28 cellular contexts compared by ENCODE assay signal in the genomic region with DNA sequence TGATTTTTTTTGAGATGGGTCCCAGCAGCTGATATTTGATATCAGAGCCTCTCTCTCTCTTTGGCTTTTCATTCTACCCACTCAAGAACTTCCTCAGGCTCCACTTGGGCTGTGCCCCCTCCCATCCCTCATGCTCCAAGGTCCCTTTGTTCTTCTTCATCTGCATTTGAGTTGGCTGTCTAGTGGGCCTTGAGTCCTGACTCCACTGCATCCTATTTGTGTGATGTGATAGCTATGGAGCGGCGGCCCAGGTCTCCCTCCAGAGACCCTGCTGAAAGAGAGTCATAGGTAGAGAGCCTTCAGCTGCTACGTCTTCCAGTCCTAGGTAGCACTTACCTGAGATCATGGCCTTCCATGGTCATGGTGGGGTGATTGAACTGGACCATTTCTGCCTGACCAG.
"Had no signal": no experiment of that assay in that cellular context is flagged by ENCODE, and none has a peak within 500 bp of the region (broad histone marks: within the 10 kb centered on the region; RNA-seq: fewer than 3 reads in every experiment).

No MANE protein-coding gene starts in this region.

- H3K4me3 Mint-ChIP-seq: activated CD4-positive, alpha-beta memory T cell treated with anti-CD3 and anti-CD28 coated beads for 36 hours; activated CD4-positive, alpha-beta T cell treated with anti-CD3 and anti-CD28 coated beads for 36 hours; activated CD4-positive, alpha-beta T cell treated with anti-CD3 and anti-CD28 coated beads, Interleukin-2, amount 10 ng/mL, durations not matched to agents 24 days and 14 days; activated CD8-positive, alpha-beta memory T cell treated with anti-CD3 and anti-CD28 coated beads, Interleukin-2, amount 10 ng/mL, durations not matched to agents 7 days and 5 days; activated CD8-positive, alpha-beta T cell treated with anti-CD3 and anti-CD28 coated beads, Interleukin-2, amount 10 ng/mL, durations not matched to agents 7 days and 5 days; activated naive CD4-positive, alpha-beta T cell treated with anti-CD3 and anti-CD28 coated beads, Interleukin-2, amount 50 U/mL, for 24 hours; activated naive CD8-positive, alpha-beta T cell treated with anti-CD3 and anti-CD28 coated beads for 36 hours; activated naive CD8-positive, alpha-beta T cell treated with anti-CD3 and anti-CD28 coated beads, Interleukin-2, amount 50 U/mL, for 24 hours; activated T-helper 17 cell treated with anti-CD3 and anti-CD28 coated beads, Interleukin-2, amount 50 U/mL, for 72 hours; brain had no signal

- H3K27ac ChIP-seq: adrenal gland, ascending aorta, breast epithelium, cardiac muscle cell, colonic mucosa had no signal

- H3K4me1 Mint-ChIP-seq: activated CD4-positive, alpha-beta T cell treated with anti-CD3 and anti-CD28 coated beads for 36 hours; activated CD4-positive, alpha-beta T cell treated with anti-CD3 and anti-CD28 coated beads, Interleukin-2, amount 10 ng/mL, durations not matched to agents 24 days and 14 days; activated CD8-positive, alpha-beta memory T cell treated with anti-CD3 and anti-CD28 coated beads, Interleukin-2, amount 10 ng/mL, durations not matched to agents 7 days and 5 days; activated naive CD4-positive, alpha-beta T cell treated with anti-CD3 and anti-CD28 coated beads, Interleukin-2, amount 50 U/mL, for 24 hours; activated naive CD8-positive, alpha-beta T cell treated with anti-CD3 and anti-CD28 coated beads for 36 hours; activated naive CD8-positive, alpha-beta T cell treated with anti-CD3 and anti-CD28 coated beads, Interleukin-2, amount 50 U/mL, for 24 hours; activated T-helper 17 cell treated with anti-CD3 and anti-CD28 coated beads, Interleukin-2, amount 50 U/mL, for 72 hours had no signal

- H3K27ac Mint-ChIP-seq: activated CD4-positive, alpha-beta memory T cell treated with anti-CD3 and anti-CD28 coated beads for 36 hours; activated CD4-positive, alpha-beta T cell treated with anti-CD3 and anti-CD28 coated beads for 36 hours; activated CD4-positive, alpha-beta T cell treated with anti-CD3 and anti-CD28 coated beads, Interleukin-2, amount 10 ng/mL, durations not matched to agents 24 days and 14 days; activated CD8-positive, alpha-beta memory T cell treated with anti-CD3 and anti-CD28 coated beads, Interleukin-2, amount 10 ng/mL, durations not matched to agents 7 days and 5 days; activated CD8-positive, alpha-beta T cell treated with anti-CD3 and anti-CD28 coated beads, Interleukin-2, amount 10 ng/mL, durations not matched to agents 7 days and 5 days; activated naive CD4-positive, alpha-beta T cell treated with anti-CD3 and anti-CD28 coated beads, Interleukin-2, amount 50 U/mL, for 24 hours; activated naive CD8-positive, alpha-beta T cell treated with anti-CD3 and anti-CD28 coated beads for 36 hours; activated naive CD8-positive, alpha-beta T cell treated with anti-CD3 and anti-CD28 coated beads, Interleukin-2, amount 50 U/mL, for 24 hours; activated T-helper 17 cell treated with anti-CD3 and anti-CD28 coated beads, Interleukin-2, amount 50 U/mL, for 72 hours had no signal

- H3K36me3 Mint-ChIP-seq: activated CD4-positive, alpha-beta memory T cell treated with anti-CD3 and anti-CD28 coated beads for 36 hours; activated CD8-positive, alpha-beta memory T cell treated with anti-CD3 and anti-CD28 coated beads, Interleukin-2, amount 10 ng/mL, durations not matched to agents 7 days and 5 days; activated naive CD4-positive, alpha-beta T cell treated with anti-CD3 and anti-CD28 coated beads, Interleukin-2, amount 50 U/mL, for 24 hours; activated naive CD8-positive, alpha-beta T cell treated with anti-CD3 and anti-CD28 coated beads for 36 hours; brain had no signal

- H3K4me3 ChIP-seq: adrenal gland, ascending aorta, breast epithelium, cardiac muscle cell, colonic mucosa had no signal

- H3K27me3 ChIP-seq: adrenal gland, ascending aorta, breast epithelium, cardiac muscle cell, colonic mucosa had no signal

- H3K9me3 ChIP-seq: adrenal gland, ascending aorta, breast epithelium, colonic mucosa had no signal

- H3K27me3 Mint-ChIP-seq: brain had no signal

- DNase-seq: activated CD4-positive, alpha-beta memory T cell treated with anti-CD3 and anti-CD28 coated beads for 36 hours; activated CD4-positive, alpha-beta T cell treated with anti-CD3 and anti-CD28 coated beads for 36 hours; activated CD4-positive, alpha-beta T cell treated with anti-CD3 and anti-CD28 coated beads, Interleukin-2, amount 10 ng/mL, durations not matched to agents 24 days and 14 days; activated CD4-positive, CD25-positive, alpha-beta regulatory T cell; activated CD4-positive, CD25-positive, alpha-beta regulatory T cell treated with anti-CD3 and anti-CD28 coated beads, Interleukin-2, amount 50 U/mL, for 72 hours; activated CD8-positive, alpha-beta memory T cell treated with anti-CD3 and anti-CD28 coated beads, Interleukin-2, amount 10 ng/mL, durations not matched to agents 7 days and 5 days; activated CD8-positive, alpha-beta memory T cell treated with anti-CD3 and anti-CD28 coated beads, Interleukin-2, amount 50 U/mL, for 4 hours; activated CD8-positive, alpha-beta T cell treated with anti-CD3 and anti-CD28 coated beads, Interleukin-2, amount 10 ng/mL, durations not matched to agents 7 days and 5 days; activated effector memory CD4-positive, alpha-beta T cell treated with Interleukin-2 at 50 U/mL for 16 hours; activated gamma-delta T cell treated with Interleukin-2 at 50 U/mL for 16 hours; activated naive CD4-positive, alpha-beta T cell treated with Interleukin-2 at 50 U/mL for 16 hours; activated naive CD8-positive, alpha-beta T cell treated with anti-CD3 and anti-CD28 coated beads for 36 hours; activated naive CD8-positive, alpha-beta T cell treated with anti-CD3 and anti-CD28 coated beads, Interleukin-2, amount 50 U/mL, for 24 hours; activated T-cell treated with anti-CD3 and anti-CD28 coated beads, Interleukin-2, amount 50 U/mL, for 1 hour; adrenal gland; amygdala; central memory CD4-positive, alpha-beta T cell; cerebellar nuclear complex; colonic mucosa; effector CD8-positive, alpha-beta T cell; foreskin fibroblast; T-helper 2 cell had no signal

- H3K9me3 Mint-ChIP-seq: activated naive CD4-positive, alpha-beta T cell treated with anti-CD3 and anti-CD28 coated beads, Interleukin-2, amount 50 U/mL, for 24 hours; activated naive CD8-positive, alpha-beta T cell treated with anti-CD3 and anti-CD28 coated beads for 36 hours; activated naive CD8-positive, alpha-beta T cell treated with anti-CD3 and anti-CD28 coated beads, Interleukin-2, amount 50 U/mL, for 24 hours; activated T-helper 17 cell treated with anti-CD3 and anti-CD28 coated beads, Interleukin-2, amount 50 U/mL, for 72 hours had no signal

- H3K36me3 ChIP-seq: adrenal gland, ascending aorta, breast epithelium, cardiac muscle cell, colonic mucosa had no signal

- H3K4me1 ChIP-seq: adrenal gland, ascending aorta, breast epithelium, colonic mucosa had no signal
